8 cellular contexts compared by ENCODE assay signal in the genomic region with DNA sequence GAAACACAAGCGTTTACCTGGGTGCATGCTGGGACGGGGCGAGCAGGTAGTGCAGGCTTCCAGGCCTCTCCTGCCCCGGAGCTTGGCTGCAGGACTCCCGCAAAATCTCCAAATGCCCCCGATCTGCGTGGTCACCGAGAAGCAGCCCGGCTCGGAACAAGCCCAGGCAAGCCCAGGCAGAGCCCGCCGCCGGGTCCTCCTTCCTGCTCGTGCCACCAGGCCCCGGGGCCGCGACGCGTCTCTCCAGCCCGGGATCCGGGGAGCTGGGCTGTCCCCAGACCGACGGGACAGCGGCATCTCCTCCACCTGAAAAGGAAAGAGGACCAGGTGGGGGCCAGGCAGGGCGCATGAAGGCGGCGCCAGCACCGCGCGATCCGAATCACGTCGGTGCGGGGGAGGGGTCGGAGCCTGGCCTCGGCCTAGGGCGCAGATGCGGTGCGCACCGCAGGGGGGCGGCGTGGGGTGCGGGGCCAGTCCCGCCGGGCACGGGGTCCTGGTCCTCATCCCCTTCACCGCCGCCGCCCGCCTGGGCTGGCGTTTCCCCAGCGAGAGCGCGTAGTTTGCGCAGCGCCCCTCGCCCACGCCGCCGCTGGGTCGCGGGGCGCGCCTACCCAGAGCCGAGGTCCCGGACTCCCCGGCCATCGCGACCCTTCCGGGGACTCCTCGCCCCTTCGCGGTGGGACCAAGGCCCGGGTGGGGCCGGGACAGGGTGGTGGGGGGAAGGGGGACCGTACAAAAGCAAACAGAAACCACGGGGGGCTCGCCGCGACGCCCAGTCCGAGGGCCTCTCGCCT. TPM values are rescaled to one million over a fixed set of nuclear protein-coding genes. Genes with fewer than 3 reads are reported as not detected.
DNase-seq lines count a peak whose midpoint lies in the region; ATAC-seq lines count a peak whose summit lies in the region.

No MANE protein-coding gene starts in this region.

- H3K36me3 ChIP-seq in esophagus (ENCODE audit: control insufficient read depth in 2 of 2, insufficient read depth in 2 of 2, low read length in 1 of 2), result peaks cover 0 to 3% of the 10 kb centered on the region in 2 donors

- peak overlapping the region; percentile 27 for H3K27ac Mint-ChIP-seq in T-helper 17 cell
- no peak overlapping the region for H3K27ac Mint-ChIP-seq in naive B cell

- H3K9me3 Mint-ChIP-seq in naive B cell, result no peaks in the 10 kb centered on the region

- no peaks in the 10 kb centered on the region for H3K27me3 ChIP-seq in esophagus (ENCODE audit: control insufficient read depth in 1 of 2, insufficient read depth in 2 of 2, low read length in 2 of 2)

- peak; percentile 45 for ATAC-seq in GM21723 (IDR thresholded peaks at IDR 0.05; ENCODE audit: unreplicated experiment)
- peak; percentile 50 for ATAC-seq in T-helper 17 cell
- ATAC-seq in naive B cell (ENCODE audit: low read depth in 2 of 2), result peak; percentile 36 to 58
- ATAC-seq in GM19328 (IDR thresholded peaks at IDR 0.05; ENCODE audit: unreplicated experiment), result no peak

- H3K9me3 ChIP-seq in T-helper 17 cell (ENCODE audit: control insufficient read depth, low read length, poor library complexity, severe bottlenecking), result no peaks in the 10 kb centered on the region
- no peaks in the 10 kb centered on the region for H3K9me3 ChIP-seq in esophagus (ENCODE audit: control insufficient read depth in 2 of 2, insufficient read depth in 1 of 2, low read depth in 1 of 2, low read length in 1 of 2)

- DNase-seq in DMS53 (lab: John Stamatoyannopoulos, UW) (peak; percentile 77), T-helper 17 cell (no peak), naive B cell (no peak), SKM-1 treated with dmso at 0.1 percent for 144 hours (lab: John Stamatoyannopoulos, UW; ENCODE audit: unreplicated experiment) (no peak)
- no peak for DNase-seq in activated CD4-positive, CD25-positive, alpha-beta regulatory T cell (lab: John Stamatoyannopoulos, UW)

- peaks cover 19% of the 10 kb centered on the region for H3K27me3 Mint-ChIP-seq in T-helper 17 cell
- peaks cover 9 to 34% (median 20%) of the 10 kb centered on the region in 3 donors for H3K27me3 Mint-ChIP-seq in naive B cell

- H3K36me3 Mint-ChIP-seq in T-helper 17 cell (ENCODE audit: low read depth) (no peaks in the 10 kb centered on the region), naive B cell (no peaks in the 10 kb centered on the region)

- WGBS in esophagus, 2 donors, result 2% methylated on average over 64 to 83 of the region's 83 CpGs

- H3K4me1 Mint-ChIP-seq in T-helper 17 cell, result peaks cover 4% of the 10 kb centered on the region
- peaks cover 5 to 10% (median 10%) of the 10 kb centered on the region in 3 donors for H3K4me1 Mint-ChIP-seq in naive B cell

- H3K4me3 Mint-ChIP-seq in T-helper 17 cell (peak overlapping the region; percentile 85), naive B cell (peak overlapping the region; percentile 66 to 88 (median 81))

- H3K4me3 ChIP-seq in esophagus (ENCODE audit: low read depth in 1 of 2, low read length in 2 of 2), result peak overlapping the region; percentile 71 to 76

- peaks cover 5 to 9% of the 10 kb centered on the region in 2 donors for H3K4me1 ChIP-seq in esophagus (ENCODE audit: control insufficient read depth in 2 of 2, insufficient read depth in 2 of 2, low read length in 1 of 2)

- H3K27ac ChIP-seq in esophagus (ENCODE audit: low read depth in 2 of 2, low read length in 1 of 2), result peak overlapping the region; percentile 30 to 71

RNA-seq across cellular contexts. Expression of a gene that starts 52.4 kb away (rescaled TPM):
- 10 to 100 TPM; 16.1 to 19.2 TPM for total RNA-seq in T-helper 17 cell
- polyA plus RNA-seq in esophagus, result 1 to 10 TPM; 7.1 to 8.9 TPM
- polyA plus RNA-seq in naive B cell (ENCODE audit: low read depth in 6 of 6), result 10 to 100 TPM in 5 of 6 donors, 1 to 10 TPM in 1; 6.5 to 16.6 (median 13.6) TPM

RNA-seq across cellular contexts. Expression of a gene that starts 53.3 kb away (rescaled TPM):
- 1 to 10 TPM; 4.4 to 5.6 TPM for total RNA-seq in T-helper 17 cell
- polyA plus RNA-seq in esophagus (10 to 100 TPM; 15.7 to 15.9 TPM), naive B cell (ENCODE audit: low read depth in 6 of 6) (10 to 100 TPM in 1 of 6 donors, 1 to 10 TPM in 2, under 1 TPM in 3; 0.31 to 10.3 (median 0.99) TPM)
